1 cellular context compared by ENCODE assay signal in genomic region chr19:10421981-10422461, GRCh38.
TF ChIP-seq lines count a peak whose summit lies in the region.

No MANE protein-coding gene starts in this region.

TF ChIP-seq in HepG2, 621 proteins besides CTCF, POLR2A, EP300 and RAD21:
- TF ChIP-seq ATF6 (CRISPR knock-in tag; conservative IDR thresholded peaks at IDR 0.05) (no peak), SOX13 (IDR thresholded peaks at IDR 0.05) (no peak), SOX13 (CRISPR knock-in tag; conservative IDR thresholded peaks at IDR 0.05 in 1 of 2, IDR thresholded peaks at IDR 0.05 in 1 of 2) (peak in 1 of 2 experiments; percentile 34; a peak in 1 of 4 replicates), ZNF143 (CRISPR knock-in tag; IDR thresholded peaks at IDR 0.05) (0 out of 2 replicates have a peak, but pooled peaks have one; percentile 20), ZNF740 (CRISPR knock-in tag; IDR thresholded peaks at IDR 0.05) (no peak), NFE2L1 (CRISPR knock-in tag; IDR thresholded peaks at IDR 0.05; ENCODE audit: borderline replicate concordance) (no peak), DRAP1 (CRISPR knock-in tag; IDR thresholded peaks at IDR 0.05) (no peak), CEBPB (IDR thresholded peaks at IDR 0.05; ENCODE audit: borderline replicate concordance, low read depth, low read length) (peak; percentile 92), CREB1 (IDR thresholded peaks at IDR 0.05) (peak; percentile 30; the same call in 1 of the 2 replicates), CREB1 (CRISPR knock-in tag; IDR thresholded peaks at IDR 0.05) (no peak), CEBPG (CRISPR knock-in tag; IDR thresholded peaks at IDR 0.05) (0 out of 2 replicates have a peak, but pooled peaks have one; percentile 25)
TF ChIP-seq in HepG2: peak in this region for 5.
